8 cellular contexts compared by ENCODE assay signal in genomic region chr17:68204736-68205135, GRCh38. TPM values are rescaled to one million over a fixed set of nuclear protein-coding genes. Genes with fewer than 3 reads are reported as not detected.
A peak's percentile ranks its signal among the peaks of the same experiment; 100 is the strongest.
DNase-seq lines count a peak whose midpoint lies in the region; ATAC-seq, FAIRE-seq and TF ChIP-seq lines count a peak whose summit lies in the region.

No MANE protein-coding gene starts in this region.

- ATAC-seq in left ventricle myocardium superior, result peak; percentile 15
- no peak for ATAC-seq in GM21576 (IDR thresholded peaks at IDR 0.05; ENCODE audit: unreplicated experiment)

- no peaks in the 10 kb centered on the region for H3K9me3 ChIP-seq in small intestine (ENCODE audit: control insufficient read depth, low read depth)

- H3K36me3 ChIP-seq in BJ (ENCODE audit: control insufficient read depth, insufficient read depth, low read length) (no peaks in the 10 kb centered on the region), H7 (replicated peaks; ENCODE audit: control insufficient read depth, insufficient read depth, low read length) (no peaks in the 10 kb centered on the region), small intestine (ENCODE audit: control insufficient read depth in 2 of 2, insufficient read depth in 2 of 2, low read length in 2 of 2) (no peaks in the 10 kb centered on the region)

- H3K27me3 ChIP-seq in BJ (ENCODE audit: control insufficient read depth, insufficient read depth, low read length) (peaks cover 12% of the 10 kb centered on the region), H7 (ENCODE audit: control insufficient read depth, insufficient read depth, low read length) (peaks cover 44% of the 10 kb centered on the region), small intestine (ENCODE audit: control insufficient read depth in 2 of 2, insufficient read depth in 2 of 2, low read length in 2 of 2) (peaks cover 2 to 3% of the 10 kb centered on the region in 2 donors)

- POLR2A ChIA-PET in BJ (lab: Charles Lee), result interaction anchor here (0.6 kb wide), 1 partner anchor 150 kb away, joined by 3 read pairs; no protein-coding TSS in a partner anchor

- peak overlapping the region; percentile 87 for H3K4me3 ChIP-seq in BJ (ENCODE audit: low read depth, low read length)
- peak overlapping the region; percentile 80 for H3K4me3 ChIP-seq in H7 (ENCODE audit: insufficient read depth, low read depth, low read length)
- peak overlapping the region; percentile 71 to 78 for H3K4me3 ChIP-seq in small intestine (ENCODE audit: low read depth in 1 of 2, low read length in 2 of 2)

- no peak for TF ChIP-seq CTCF in BJ (IDR thresholded peaks at IDR 0.05; ENCODE audit: insufficient read depth, low read depth, low read length)
- no peak for TF ChIP-seq CTCF in VCaP (conservative IDR thresholded peaks at IDR 0.05)

- H3K27ac ChIP-seq in VCaP (peak overlapping the region; percentile 78; the same call in 1 of the 2 replicates), small intestine (ENCODE audit: low read depth in 1 of 2, low read length in 1 of 2) (peak overlapping the region in 1 of 2 donors; percentile 83)

- WGBS in small intestine, 3 donors, result 1 to 2% (median 1%) methylated on average over 20 to 22 of the region's 22 CpGs

- intact Hi-C loops in left ventricle myocardium superior (cut with micrococcal nuclease), result no loop called here

- no peak for FAIRE-seq in small intestine (lab: Jason Lieb, UNC)

- CTCF ChIA-PET in BJ (lab: Yijun Ruan, JAX), result interaction anchor here (0.6 to 2.1 kb wide), 13 partner anchors 12 to 291 kb away, joined by 3 to 12 read pairs (median 3); partner anchors contain the start of gene AMZ2

- peaks cover 0 to 3% of the 10 kb centered on the region in 2 donors for H3K4me1 ChIP-seq in small intestine (ENCODE audit: control insufficient read depth in 2 of 2, insufficient read depth in 1 of 2, low read depth in 1 of 2, low read length in 1 of 2)

- DNase-seq in BJ (ENCODE audit: low read depth), result no peak
- peak; percentile 54 for DNase-seq in H7
- DNase-seq in left ventricle myocardium superior, result no peak
- DNase-seq in small intestine, result no peak
- DNase-seq in effector CD8-positive, alpha-beta T cell (lab: John Stamatoyannopoulos, UW), result no peak
- DNase-seq in OCI-M1 (lab: John Stamatoyannopoulos, UW), result no peak

RNA-seq across cellular contexts. Expression of gene AMZ2, which starts 43.1 kb away (rescaled TPM):
- polyA plus RNA-seq in BJ (2011; rRNA removed) (52.0 and 91.1 TPM in 2 replicates), small intestine (10 to 100 TPM; 29.1 to 38.0 (median 29.7) TPM)
- polyA minus RNA-seq in BJ (2011; rRNA and poly(A)+ RNA removed), result 13.3 and 19.6 TPM in 2 replicates
- 73.7 and 94.3 TPM in 2 replicates for total RNA-seq in H7 (2014; rRNA removed; shearing (Covaris generic))
- 92.1 TPM for total RNA-seq in left ventricle myocardium superior
